30 cellular contexts compared by ENCODE assay signal in the genomic region with DNA sequence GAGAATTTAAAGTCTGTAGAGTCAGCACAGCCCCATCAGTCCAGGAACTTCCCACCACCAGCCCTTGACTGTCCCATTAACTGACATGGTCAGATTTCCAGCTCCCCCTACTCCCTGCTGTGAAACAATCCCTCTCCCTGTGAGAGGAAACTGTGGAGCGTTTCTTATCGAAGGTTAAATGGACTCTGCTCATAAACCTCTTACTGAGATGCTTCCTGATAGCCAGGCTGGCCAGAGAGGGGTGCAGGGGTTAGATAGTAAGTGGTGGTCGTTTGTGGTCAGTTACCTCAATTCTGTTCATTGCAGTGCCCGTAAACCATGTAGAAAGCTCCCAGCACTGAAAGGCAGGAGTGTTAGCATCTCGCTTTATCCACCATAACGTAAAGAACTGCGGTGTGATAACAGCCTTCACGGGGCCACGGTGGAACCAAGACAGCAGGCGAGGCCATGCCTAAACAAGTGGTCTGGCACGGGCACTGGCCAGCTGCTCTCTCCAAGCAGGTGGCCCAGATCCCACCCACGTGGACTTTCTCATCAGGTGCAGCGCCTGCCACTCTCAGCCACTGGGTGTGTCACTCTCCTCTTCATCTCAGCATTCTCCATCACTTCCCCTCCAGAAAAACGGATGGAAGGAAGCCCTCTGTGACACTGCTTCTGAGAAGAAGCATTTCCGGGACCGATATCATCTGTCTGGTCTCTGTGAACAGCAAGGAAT.
A peak's percentile ranks its signal among the peaks of the same experiment; 100 is the strongest.
DNase-seq lines count a peak whose midpoint lies in the region; ATAC-seq, FAIRE-seq and TF ChIP-seq lines count a peak whose summit lies in the region.
"Had no signal": no experiment of that assay in that cellular context is flagged by ENCODE, and none has a peak within 500 bp of the region (broad histone marks: within the 10 kb centered on the region; RNA-seq: fewer than 3 reads in every experiment).

No MANE protein-coding gene starts in this region.

- DNase-seq in G401 (ENCODE audit: low spot score) (peak; percentile 70), HTR-8/SVneo (ENCODE audit: insufficient read length, low spot score) (no peak), cerebellar cortex (ENCODE audit: low spot score) (peak; percentile 59), DMS153 (lab: John Stamatoyannopoulos, UW) (no peak), NCI-H774 (lab: John Stamatoyannopoulos, UW) (no peak), esophagus squamous epithelium (lab: John Stamatoyannopoulos, UW) (no peak), NCI-H146 (lab: John Stamatoyannopoulos, UW) (no peak)
- DNase-seq in naive thymus-derived CD8-positive, alpha-beta T cell: no peak
- DNase-seq: activated CD4-positive, alpha-beta memory T cell treated with anti-CD3 and anti-CD28 coated beads, Interleukin-2, amount 10 ng/mL, durations not matched to agents 7 days and 5 days; activated CD4-positive, alpha-beta T cell treated with anti-CD3 and anti-CD28 coated beads for 1 hour; cortex of kidney; DMS79 treated with DMSO at 0.1 percent for 48 hours; effector memory CD8-positive, alpha-beta T cell; glutamatergic neuron; left ventricle myocardium inferior; naive B cell; NCI-H1092; NCI-H1694 treated with DMSO at 0.1 percent for 48 hours; NCI-H446; pancreas; stimulated activated CD4-positive, alpha-beta T cell treated with anti-CD3 and anti-CD28 coated beads, Interleukin-1b, Interleukin-23, amount 100 ng/mL, for 48 hours; stimulated activated naive CD8-positive, alpha-beta T cell treated with anti-CD3 and anti-CD28 coated beads, Interleukin-15, Interleukin-2, amounts not matched to agents 100 U/mL and 50 U/mL, for 24 hours; T-helper 1 cell; testis had no signal

- no peaks in the 10 kb centered on the region for H3K27me3 Mint-ChIP-seq in naive thymus-derived CD8-positive, alpha-beta T cell
- H3K27me3 Mint-ChIP-seq: activated CD4-positive, alpha-beta memory T cell treated with anti-CD3 and anti-CD28 coated beads, Interleukin-2, amount 10 ng/mL, durations not matched to agents 7 days and 5 days; effector memory CD8-positive, alpha-beta T cell; naive B cell had no signal

- in situ Hi-C loops in G401 (cut with HindIII; ENCODE audit: low sequenced_read_pairs): no loop called here

- no peak overlapping the region for H3K27ac ChIP-seq in esophagus squamous epithelium
- H3K27ac ChIP-seq: ascending aorta, left ventricle myocardium inferior, pancreas, RWPE1, testis had no signal

- 82 to 88% methylated on average over 14 to 15 of the region's 16 CpGs for WGBS in esophagus squamous epithelium, 2 donors

- no peaks in the 10 kb centered on the region for H3K27me3 ChIP-seq in esophagus squamous epithelium
- H3K27me3 ChIP-seq: ascending aorta, pancreas, testis had no signal

- H3K9me3 Mint-ChIP-seq in naive thymus-derived CD8-positive, alpha-beta T cell: no peaks in the 10 kb centered on the region
- H3K9me3 Mint-ChIP-seq: activated CD4-positive, alpha-beta memory T cell treated with anti-CD3 and anti-CD28 coated beads, Interleukin-2, amount 10 ng/mL, durations not matched to agents 7 days and 5 days; activated T-helper 2 cell treated with anti-CD3 and anti-CD28 coated beads, Interferon-gamma antibody, Interleukin-2, Interleukin-4, amounts not matched to agents 10 μg/mL and 5 μg/mL and 100 μg/mL, durations not matched to agents 14 hours and 24 hours and 36 hours; effector memory CD8-positive, alpha-beta T cell; mesothelial cell of epicardium; naive B cell had no signal

- POLR2A ChIA-PET in naive thymus-derived CD8-positive, alpha-beta T cell (lab: Charles Lee): no interaction called here

- H3K4me3 ChIP-seq in esophagus squamous epithelium: no peak overlapping the region
- H3K4me3 ChIP-seq: ascending aorta, left ventricle myocardium inferior, pancreas, testis had no signal

- H3K36me3 Mint-ChIP-seq in naive thymus-derived CD8-positive, alpha-beta T cell: peaks cover 0 to 27% (median 15%) of the 10 kb centered on the region in 3 donors

- H3K4me3 Mint-ChIP-seq in naive thymus-derived CD8-positive, alpha-beta T cell: no peak overlapping the region
- H3K4me3 Mint-ChIP-seq: activated CD4-positive, alpha-beta memory T cell treated with anti-CD3 and anti-CD28 coated beads, Interleukin-2, amount 10 ng/mL, durations not matched to agents 7 days and 5 days; effector memory CD8-positive, alpha-beta T cell; mesothelial cell of epicardium; naive B cell had no signal

- H3K9me3 ChIP-seq in esophagus squamous epithelium: no peaks in the 10 kb centered on the region
- H3K9me3 ChIP-seq: ascending aorta, left ventricle myocardium inferior, pancreas, testis had no signal

- FAIRE-seq in HTR-8/SVneo (lab: Jason Lieb, UNC): peak; percentile 52
- FAIRE-seq: islet of Langerhans, pancreas, TTC549 had no signal

- peaks cover 4 to 18% (median 9%) of the 10 kb centered on the region in 3 donors for H3K4me1 ChIP-seq in esophagus squamous epithelium
- H3K4me1 ChIP-seq: testis had no signal

- peaks cover 15 to 31% (median 28%) of the 10 kb centered on the region in 4 donors for H3K4me1 Mint-ChIP-seq in naive thymus-derived CD8-positive, alpha-beta T cell

- TF ChIP-seq POLR2A in esophagus squamous epithelium (IDR thresholded peaks at IDR 0.05): no peak

- ATAC-seq in naive thymus-derived CD8-positive, alpha-beta T cell: no peak
- ATAC-seq: effector memory CD8-positive, alpha-beta T cell; pancreas; stimulated activated naive CD8-positive, alpha-beta T cell treated with anti-CD3 and anti-CD28 coated beads, Interleukin-15, Interleukin-2, amounts not matched to agents 100 U/mL and 50 U/mL, for 24 hours had no signal

- TF ChIP-seq CTCF in esophagus squamous epithelium (IDR thresholded peaks at IDR 0.05): no peak

- H3K27ac Mint-ChIP-seq in naive thymus-derived CD8-positive, alpha-beta T cell: peak overlapping the region in 7 of 10 donors; percentile 7 to 62 (median 54)
- H3K27ac Mint-ChIP-seq: activated CD4-positive, alpha-beta memory T cell treated with anti-CD3 and anti-CD28 coated beads, Interleukin-2, amount 10 ng/mL, durations not matched to agents 7 days and 5 days; activated T-helper 2 cell treated with anti-CD3 and anti-CD28 coated beads, Interferon-gamma antibody, Interleukin-2, Interleukin-4, amounts not matched to agents 10 μg/mL and 5 μg/mL and 100 μg/mL, durations not matched to agents 14 hours and 24 hours and 36 hours; effector memory CD8-positive, alpha-beta T cell; mesothelial cell of epicardium; naive B cell had no signal

- peaks cover 3 to 53% (median 6%) of the 10 kb centered on the region in 3 donors for H3K36me3 ChIP-seq in esophagus squamous epithelium
- H3K36me3 ChIP-seq: pancreas had no signal

- intact Hi-C loops in esophagus squamous epithelium (cut with DNase I): no loop called here

Comparison
In these comparisons a context has a peak if more than half of its experiments do, and no peak if none do; other contexts are left out.
1. DNase-seq: peak in G401 (single experiment) and cerebellar cortex (single experiment); none in HTR-8/SVneo (single experiment), naive thymus-derived CD8-positive, alpha-beta T cell (0 of 10), DMS153 (single experiment), NCI-H774 (single experiment), esophagus squamous epithelium (single experiment) and NCI-H146 (single experiment).